Comparison of ENCODE assay signal across 8 cellular contexts in the genomic region with DNA sequence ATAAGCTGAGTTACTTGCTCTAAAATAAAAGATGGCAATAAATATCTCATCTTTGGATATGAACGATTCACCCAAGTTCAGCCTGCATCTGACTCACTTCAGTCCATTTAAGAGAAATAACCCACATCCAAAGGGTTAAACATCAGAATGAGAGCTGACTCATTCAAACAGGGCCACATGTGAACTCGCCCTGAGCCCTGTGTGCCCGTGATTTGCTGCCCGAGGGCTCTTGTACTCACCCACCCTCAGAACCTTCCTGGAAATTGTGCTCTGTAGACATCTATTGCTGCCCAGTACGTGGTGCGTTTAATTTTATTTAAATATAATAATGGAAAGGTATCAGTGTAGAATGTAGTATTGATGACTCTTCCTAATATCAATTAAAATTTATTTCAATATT.
DNase-seq lines count a peak whose midpoint lies in the region; ATAC-seq, FAIRE-seq and TF ChIP-seq lines count a peak whose summit lies in the region.

No MANE protein-coding gene starts in this region.

- no peak for TF ChIP-seq CTCF in Panc1 (IDR thresholded peaks at IDR 0.05)
- no peak for TF ChIP-seq CTCF in bronchial epithelial cell (IDR thresholded peaks at IDR 0.05; ENCODE audit: insufficient read depth, low read length, severe bottlenecking)
- no peak for TF ChIP-seq CTCF in neutrophil (IDR thresholded peaks at IDR 0.05)

- H3K36me3 ChIP-seq in Panc1 (ENCODE audit: control insufficient read depth, insufficient read depth, low read length) (peaks cover 5% of the 10 kb centered on the region), bronchial epithelial cell (ENCODE audit: control insufficient read depth, insufficient read depth, low read length) (peaks cover 12% of the 10 kb centered on the region), neutrophil (peaks cover 32% of the 10 kb centered on the region)

- H3K9me3 ChIP-seq in Panc1 (ENCODE audit: control insufficient read depth, insufficient read depth, low read depth, low read length) (no peaks in the 10 kb centered on the region), neutrophil (no peaks in the 10 kb centered on the region)

- DNase-seq in Caki2 (ENCODE audit: low read depth) = peak; percentile 43
- no peak for DNase-seq in Panc1 (ENCODE audit: low read depth, low spot score)
- peak; percentile 86 for DNase-seq in bronchial epithelial cell (ENCODE audit: low read depth)
- no peak for DNase-seq in NCI-H187 treated with DMSO at 0.1 percent for 48 hours (lab: John Stamatoyannopoulos, UW)

- POLR2A ChIA-PET in Panc1 (lab: Charles Lee) = no interaction called here

- CTCF ChIA-PET in Panc1 (lab: Charles Lee) = interaction anchor here (0.5 kb wide), 1 partner anchor 219 kb away, joined by 3 read pairs; no protein-coding TSS in a partner anchor

- no peak for FAIRE-seq in bronchial epithelial cell (lab: Jason Lieb, UNC)

- H3K27me3 ChIP-seq in Panc1 (ENCODE audit: control insufficient read depth, insufficient read depth, low read length) (no peaks in the 10 kb centered on the region), bronchial epithelial cell (ENCODE audit: control insufficient read depth, insufficient read depth, low read length) (no peaks in the 10 kb centered on the region), neutrophil (no peaks in the 10 kb centered on the region)

- peak overlapping the region; percentile 90 for H3K27ac ChIP-seq in Panc1 (ENCODE audit: low read length)
- H3K27ac ChIP-seq in neutrophil = peak overlapping the region; percentile 53

- intact Hi-C loops in Panc1 (cut with micrococcal nuclease; ENCODE audit: unreplicated experiment) = loop anchor here (5.0 kb wide), 1 partner anchor 34 kb away; no protein-coding TSS in a partner anchor

- H3K4me3 ChIP-seq in Panc1 (ENCODE audit: low read depth in 2 of 2, low read length in 2 of 2) (peak overlapping the region in 1 of 2 experiments; percentile 42; a peak in 2 of 4 replicates), bronchial epithelial cell (ENCODE audit: low read depth, low read length) (no peak overlapping the region), neutrophil (ENCODE audit: low read depth in 1 of 2, low read length in 1 of 2) (no peak overlapping the region)

- in situ Hi-C loops in Caki2 (cut with HindIII; ENCODE audit: low pct_unique_long_range_greater_than_20kb, low sequenced_read_pairs) = no loop called here
- in situ Hi-C loops in Panc1 (cut with HindIII; ENCODE audit: low pct_unique_long_range_greater_than_20kb, low sequenced_read_pairs) = no loop called here

- peaks cover 68% of the 10 kb centered on the region for H3K4me1 ChIP-seq in Panc1 (ENCODE audit: control insufficient read depth, insufficient read depth, low read length)
- peaks cover under 1 to 19% of the 10 kb centered on the region in 2 experiments for H3K4me1 ChIP-seq in neutrophil (ENCODE audit: control insufficient read depth in 1 of 2, insufficient read depth in 1 of 2, low read depth in 1 of 2, low read length in 1 of 2)

- ATAC-seq in Panc1 = peak; percentile 72
- ATAC-seq in HG03175 (IDR thresholded peaks at IDR 0.05; ENCODE audit: unreplicated experiment) = no peak
- no peak for ATAC-seq in HG03378 (IDR thresholded peaks at IDR 0.05; ENCODE audit: unreplicated experiment)
- no peak for ATAC-seq in GM21825 (IDR thresholded peaks at IDR 0.05; ENCODE audit: unreplicated experiment)

- no TSS peak for BruUV-seq in Panc1 (replicated peaks; lab: Mats Ljungman, UMichigan)

Comparison
In these comparisons a context has a peak if more than half of its experiments do, and no peak if none do; other contexts are left out.
1. DNase-seq: peak in Caki2 (single experiment) and bronchial epithelial cell (single experiment); none in Panc1 (single experiment) and NCI-H187 treated with DMSO at 0.1 percent for 48 hours (single experiment).